In the genomic region with DNA sequence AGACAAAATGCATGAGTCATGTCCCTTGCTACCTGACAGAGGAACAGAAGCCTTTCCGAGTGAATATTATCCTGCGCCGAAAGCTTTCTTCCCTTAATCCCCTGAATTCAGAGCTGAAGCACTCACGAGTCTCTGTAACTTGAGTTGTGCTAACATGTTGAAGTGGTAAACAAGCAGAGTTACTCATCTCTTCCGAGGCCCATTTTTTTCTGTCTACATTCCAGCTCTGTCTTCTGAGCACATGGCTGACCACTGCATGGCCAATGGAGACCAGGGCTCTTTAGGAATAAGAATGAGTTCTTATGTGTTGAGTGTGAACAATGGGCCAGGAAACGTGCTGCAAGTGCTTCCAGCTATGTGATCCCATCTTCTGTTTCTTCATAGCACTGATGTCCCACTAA, we compare ENCODE assay signal across 16 cellular contexts.
DNase-seq lines count a peak whose midpoint lies in the region; ATAC-seq and TF ChIP-seq lines count a peak whose summit lies in the region.
"Had no signal": no experiment of that assay in that cellular context is flagged by ENCODE, and none has a peak within 500 bp of the region (broad histone marks: within the 10 kb centered on the region; RNA-seq: fewer than 3 reads in every experiment).

No MANE protein-coding gene starts in this region.

- DNase-seq in AG08396 (ENCODE audit: low spot score), result peak; percentile 56
- DNase-seq in GM23338 (ENCODE audit: low spot score), result no peak
- DNase-seq in RWPE2 (ENCODE audit: low spot score), result no peak
- peak; percentile 41 for DNase-seq in fibroblast of the aortic adventitia (ENCODE audit: low read depth)
- DNase-seq in Karpas-422, result no peak
- DNase-seq in NCI-H2227 treated with DMSO at 0.1 percent for 48 hours (lab: John Stamatoyannopoulos, UW), result no peak
- no peak for DNase-seq in activated T-helper 1 cell treated with anti-CD3 and anti-CD28 coated beads, Interleukin-12 subunit alpha, Interleukin-12 subunit beta, Interleukin-2, Interleukin-4 antibody, amounts not matched to agents 30 ng/mL and 10 ng/mL and 1 ng/mL, durations not matched to agents 14 hours and 24 hours and 36 hours (ENCODE audit: low spot score)
- DNase-seq in C1 segment of cervical spinal cord (lab: John Stamatoyannopoulos, UW), result no peak
- DNase-seq: activated CD4-positive, alpha-beta T cell treated with anti-CD3 and anti-CD28 coated beads for 4 hours; activated naive CD8-positive, alpha-beta T cell treated with anti-CD3 and anti-CD28 coated beads, Interleukin-2, amount 50 U/mL, for 24 hours; dermis blood vessel endothelial cell; KBM-7; NCI-H1694; SHP77 had no signal

- ATAC-seq in GM23338 (no peak), RWPE2 (ENCODE audit: low read depth) (peak; percentile 94)
- ATAC-seq: activated naive CD8-positive, alpha-beta T cell treated with anti-CD3 and anti-CD28 coated beads, Interleukin-2, amount 50 U/mL, for 24 hours; gastroesophageal sphincter had no signal

- TF ChIP-seq CTCF in GM23338 (conservative IDR thresholded peaks at IDR 0.05; ENCODE audit: low read depth in 2 of 2), result no peak
- TF ChIP-seq CTCF in RWPE2 (IDR thresholded peaks at IDR 0.05; ENCODE audit: poor library complexity, severe bottlenecking), result no peak
- TF ChIP-seq CTCF in fibroblast of the aortic adventitia (IDR thresholded peaks at IDR 0.05; ENCODE audit: insufficient read depth, low read length), result no peak

- no peaks in the 10 kb centered on the region for H3K4me1 ChIP-seq in GM23338 (ENCODE audit: insufficient read depth)
- H3K4me1 ChIP-seq in RWPE2 (ENCODE audit: insufficient read depth, poor library complexity, severe bottlenecking), result peaks cover 22% of the 10 kb centered on the region
- peaks cover 30% of the 10 kb centered on the region for H3K4me1 ChIP-seq in Karpas-422 (ENCODE audit: low read length)
- H3K4me1 ChIP-seq: gastroesophageal sphincter had no signal

- H3K9me3 Mint-ChIP-seq in GM23338, result peaks cover 12% of the 10 kb centered on the region
- no peaks in the 10 kb centered on the region for H3K9me3 Mint-ChIP-seq in activated T-helper 1 cell treated with anti-CD3 and anti-CD28 coated beads, Interleukin-12 subunit alpha, Interleukin-12 subunit beta, Interleukin-2, Interleukin-4 antibody, amounts not matched to agents 30 ng/mL and 10 ng/mL and 1 ng/mL, durations not matched to agents 14 hours and 24 hours and 36 hours
- H3K9me3 Mint-ChIP-seq: activated naive CD8-positive, alpha-beta T cell treated with anti-CD3 and anti-CD28 coated beads, Interleukin-2, amount 50 U/mL, for 24 hours had no signal

- intact Hi-C loops in activated T-helper 1 cell treated with anti-CD3 and anti-CD28 coated beads, Interleukin-12 subunit alpha, Interleukin-12 subunit beta, Interleukin-2, Interleukin-4 antibody, amounts not matched to agents 30 ng/mL and 10 ng/mL and 1 ng/mL, durations not matched to agents 14 hours and 24 hours and 36 hours (cut with micrococcal nuclease), result no loop called here

- H3K27me3 Mint-ChIP-seq in GM23338 (ENCODE audit: insufficient read depth, low read depth, poor library complexity), result peaks cover 7% of the 10 kb centered on the region
- peaks cover 3% of the 10 kb centered on the region for H3K27me3 Mint-ChIP-seq in activated T-helper 1 cell treated with anti-CD3 and anti-CD28 coated beads, Interleukin-12 subunit alpha, Interleukin-12 subunit beta, Interleukin-2, Interleukin-4 antibody, amounts not matched to agents 30 ng/mL and 10 ng/mL and 1 ng/mL, durations not matched to agents 14 hours and 24 hours and 36 hours (ENCODE audit: insufficient read depth)

- H3K4me2 ChIP-seq in GM23338 (no peak overlapping the region), Karpas-422 (ENCODE audit: low read depth, low read length, poor library complexity, severe bottlenecking) (no peak overlapping the region)

- H3K4me3 ChIP-seq in GM23338 (no peak overlapping the region), RWPE2 (ENCODE audit: severe bottlenecking) (no peak overlapping the region), fibroblast of the aortic adventitia (ENCODE audit: low read depth, low read length) (no peak overlapping the region), Karpas-422 (ENCODE audit: low read length) (no peak overlapping the region)
- H3K4me3 ChIP-seq: gastroesophageal sphincter had no signal

- no peaks in the 10 kb centered on the region for H3F3A ChIP-seq in GM23338 (replicated peaks; ENCODE audit: low read depth)

- H3K4me3 Mint-ChIP-seq in GM23338, result no peak overlapping the region
- H3K4me3 Mint-ChIP-seq in activated T-helper 1 cell treated with anti-CD3 and anti-CD28 coated beads, Interleukin-12 subunit alpha, Interleukin-12 subunit beta, Interleukin-2, Interleukin-4 antibody, amounts not matched to agents 30 ng/mL and 10 ng/mL and 1 ng/mL, durations not matched to agents 14 hours and 24 hours and 36 hours, result no peak overlapping the region
- H3K4me3 Mint-ChIP-seq: activated naive CD8-positive, alpha-beta T cell treated with anti-CD3 and anti-CD28 coated beads, Interleukin-2, amount 50 U/mL, for 24 hours; T-helper 2 cell treated with Interferon-gamma antibody and Interleukin-4, amounts not matched to agents 5 μg/mL and 100 μg/mL, for 36 hours had no signal

- H3K9me3 ChIP-seq in RWPE2 (ENCODE audit: severe bottlenecking) (peaks cover 3% of the 10 kb centered on the region), Karpas-422 (ENCODE audit: low read length) (no peaks in the 10 kb centered on the region)
- H3K9me3 ChIP-seq: gastroesophageal sphincter had no signal

- H3K27me3 ChIP-seq in GM23338 (ENCODE audit: insufficient read depth) (no peaks in the 10 kb centered on the region), RWPE2 (ENCODE audit: insufficient read depth, poor library complexity, severe bottlenecking) (no peaks in the 10 kb centered on the region), Karpas-422 (ENCODE audit: low read length) (no peaks in the 10 kb centered on the region)
- H3K27me3 ChIP-seq: gastroesophageal sphincter had no signal

- H3K27ac ChIP-seq in GM23338 (ENCODE audit: low read depth) (no peak overlapping the region), RWPE2 (ENCODE audit: poor library complexity, severe bottlenecking) (peak overlapping the region; percentile 88), Karpas-422 (ENCODE audit: low read length) (no peak overlapping the region)
- H3K27ac ChIP-seq: gastroesophageal sphincter had no signal

- H3K27ac Mint-ChIP-seq in GM23338, result no peak overlapping the region
- H3K27ac Mint-ChIP-seq in activated T-helper 1 cell treated with anti-CD3 and anti-CD28 coated beads, Interleukin-12 subunit alpha, Interleukin-12 subunit beta, Interleukin-2, Interleukin-4 antibody, amounts not matched to agents 30 ng/mL and 10 ng/mL and 1 ng/mL, durations not matched to agents 14 hours and 24 hours and 36 hours, result no peak overlapping the region
- H3K27ac Mint-ChIP-seq: activated naive CD8-positive, alpha-beta T cell treated with anti-CD3 and anti-CD28 coated beads, Interleukin-2, amount 50 U/mL, for 24 hours; T-helper 2 cell treated with Interferon-gamma antibody and Interleukin-4, amounts not matched to agents 5 μg/mL and 100 μg/mL, for 36 hours had no signal

- no peak overlapping the region for H3K9ac ChIP-seq in Karpas-422 (ENCODE audit: low read length)

- H4K20me1 ChIP-seq in GM23338 (replicated peaks; ENCODE audit: insufficient read depth), result no peaks in the 10 kb centered on the region
- H4K20me1 ChIP-seq in Karpas-422 (ENCODE audit: insufficient read depth, low read depth, low read length), result no peaks in the 10 kb centered on the region

- H3K9me2 ChIP-seq in GM23338 (ENCODE audit: insufficient read depth), result no peaks in the 10 kb centered on the region
- no peaks in the 10 kb centered on the region for H3K9me2 ChIP-seq in Karpas-422 (replicated peaks; ENCODE audit: insufficient read depth, low read length)

- no peaks in the 10 kb centered on the region for H3K36me3 ChIP-seq in GM23338 (ENCODE audit: insufficient read depth)
- no peaks in the 10 kb centered on the region for H3K36me3 ChIP-seq in RWPE2 (ENCODE audit: low read depth)
- H3K36me3 ChIP-seq in Karpas-422 (ENCODE audit: insufficient read depth, low read length), result no peaks in the 10 kb centered on the region
- H3K36me3 ChIP-seq: gastroesophageal sphincter had no signal

- H3K36me3 Mint-ChIP-seq in GM23338 (ENCODE audit: low read depth), result peaks cover 4% of the 10 kb centered on the region; the same call in 1 of the 3 replicates
- no peaks in the 10 kb centered on the region for H3K36me3 Mint-ChIP-seq in activated T-helper 1 cell treated with anti-CD3 and anti-CD28 coated beads, Interleukin-12 subunit alpha, Interleukin-12 subunit beta, Interleukin-2, Interleukin-4 antibody, amounts not matched to agents 30 ng/mL and 10 ng/mL and 1 ng/mL, durations not matched to agents 14 hours and 24 hours and 36 hours (ENCODE audit: low read depth)

- H2AFZ ChIP-seq in GM23338, result 0 out of 2 replicates have a peak overlapping the region, but pooled peaks have one; percentile 43
- H2AFZ ChIP-seq in Karpas-422 (ENCODE audit: low read length), result no peak overlapping the region

- no peaks in the 10 kb centered on the region for H3K4me1 Mint-ChIP-seq in GM23338
- H3K4me1 Mint-ChIP-seq in activated T-helper 1 cell treated with anti-CD3 and anti-CD28 coated beads, Interleukin-12 subunit alpha, Interleukin-12 subunit beta, Interleukin-2, Interleukin-4 antibody, amounts not matched to agents 30 ng/mL and 10 ng/mL and 1 ng/mL, durations not matched to agents 14 hours and 24 hours and 36 hours (ENCODE audit: low read depth), result no peaks in the 10 kb centered on the region
- H3K4me1 Mint-ChIP-seq: activated naive CD8-positive, alpha-beta T cell treated with anti-CD3 and anti-CD28 coated beads, Interleukin-2, amount 50 U/mL, for 24 hours had no signal

- no peaks in the 10 kb centered on the region for H3K79me2 ChIP-seq in GM23338 (replicated peaks; ENCODE audit: insufficient read depth)
- no peaks in the 10 kb centered on the region for H3K79me2 ChIP-seq in Karpas-422 (ENCODE audit: low read length)

TF ChIP-seq in GM23338, 12 proteins besides CTCF, POLR2A, EP300 and RAD21 (continues in another document):
- TF ChIP-seq POLR2AphosphoS5 (IDR thresholded peaks at IDR 0.05; ENCODE audit: low read depth) (no peak), ZNF114 (CRISPR knock-in tag; IDR thresholded peaks at IDR 0.05) (no peak), EZH2phosphoT487 (IDR thresholded peaks at IDR 0.05; ENCODE audit: unreplicated experiment) (no peak), NANOG (IDR thresholded peaks at IDR 0.05; ENCODE audit: borderline replicate concordance) (no peak), EZH2 (IDR thresholded peaks at IDR 0.05; ENCODE audit: low read depth, unreplicated experiment) (no peak)

Comparison
In these comparisons a context has a peak if more than half of its experiments do, and no peak if none do; other contexts are left out.
1. DNase-seq: peak in AG08396 (single experiment) and fibroblast of the aortic adventitia (single experiment); none in GM23338 (single experiment), RWPE2 (single experiment), Karpas-422 (single experiment), NCI-H2227 treated with DMSO at 0.1 percent for 48 hours (single experiment), activated T-helper 1 cell treated with anti-CD3 and anti-CD28 coated beads, Interleukin-12 subunit alpha, Interleukin-12 subunit beta, Interleukin-2, Interleukin-4 antibody, amounts not matched to agents 30 ng/mL and 10 ng/mL and 1 ng/mL, durations not matched to agents 14 hours and 24 hours and 36 hours (single experiment) and C1 segment of cervical spinal cord (0 of 14).